ENCODE assay signal across 14 cellular contexts in the genomic region with DNA sequence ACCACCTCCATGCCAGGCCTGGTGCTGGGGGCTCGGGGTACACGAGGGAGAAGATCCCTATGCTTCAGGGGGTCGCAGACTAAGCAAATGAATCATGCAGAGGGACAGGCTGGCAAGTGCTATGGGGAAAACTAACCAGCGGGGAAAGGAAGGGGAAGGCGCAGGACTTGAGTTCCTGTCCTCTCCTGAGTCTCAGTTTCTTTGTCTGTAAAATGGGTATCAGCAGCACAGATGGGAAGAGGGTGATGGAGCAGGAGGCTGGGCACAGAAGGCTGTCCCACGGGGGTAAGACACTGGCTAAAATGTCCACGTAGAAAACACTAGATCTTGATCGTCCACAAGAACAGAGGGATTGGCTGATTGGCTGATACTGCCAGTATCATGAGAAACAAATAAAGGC. TPM values are rescaled to one million over a fixed set of nuclear protein-coding genes. Genes with fewer than 3 reads are reported as not detected.
DNase-seq lines count a peak whose midpoint lies in the region; ATAC-seq and TF ChIP-seq lines count a peak whose summit lies in the region.
"Had no signal": no experiment of that assay in that cellular context is flagged by ENCODE, and none has a peak within 500 bp of the region (broad histone marks: within the 10 kb centered on the region; RNA-seq: fewer than 3 reads in every experiment).

No MANE protein-coding gene starts in this region.

- peaks cover 57% of the 10 kb centered on the region for H3K79me1 ChIP-seq in neuronal stem cell (ENCODE audit: low read depth, low read length)

- H2AK5ac ChIP-seq in neuronal stem cell (ENCODE audit: low read depth, low read length): no peak overlapping the region

- peaks cover 5 to 6% of the 10 kb centered on the region in 2 donors for H3K9me3 Mint-ChIP-seq in natural killer cell
- H3K9me3 Mint-ChIP-seq in natural killer cell treated with Interleukin-12 subunit alpha and Interleukin-12 subunit beta and Interleukin-15 and Interleukin-18, amount 100 ng/mL, for 72 hours: peaks cover 3% of the 10 kb centered on the region
- peaks cover 8% of the 10 kb centered on the region for H3K9me3 Mint-ChIP-seq in activated T-helper 17 cell treated with anti-CD3 and anti-CD28 coated beads, Interleukin-2, amount 50 U/mL, for 72 hours

- H3K9me3 ChIP-seq in esophagus muscularis mucosa (peaks cover 0 to 9% (median 1%) of the 10 kb centered on the region in 4 donors), neuronal stem cell (replicated peaks in 1 of 2; ENCODE audit: control insufficient read depth in 2 of 2, insufficient read depth in 1 of 2, low read depth in 1 of 2, low read length in 2 of 2) (peaks cover 12 to 26% of the 10 kb centered on the region in 2 donors), A673 (ENCODE audit: low read depth, low read length, poor library complexity, severe bottlenecking) (peaks cover 6% of the 10 kb centered on the region)

- 62% methylated on average over 8 of the region's 8 CpGs for WGBS in esophagus muscularis mucosa
- no CpG with 5 or more reads among the region's 8 CpGs for WGBS in neuronal stem cell (ENCODE audit: extremely low coverage in 2 of 2, insufficient read length in 2 of 2, insufficient replicate concordance in 1 of 2), 2 donors

- no peak overlapping the region for H4K91ac ChIP-seq in neuronal stem cell (ENCODE audit: low read depth, low read length, poor library complexity)

- peaks cover 42 to 98% (median 76%) of the 10 kb centered on the region in 4 donors for H3K36me3 ChIP-seq in esophagus muscularis mucosa
- H3K36me3 ChIP-seq in neuronal stem cell (replicated peaks in 1 of 2; ENCODE audit: control insufficient read depth in 2 of 2, insufficient read depth in 2 of 2, low read length in 2 of 2): peaks cover 91 to 100% of the 10 kb centered on the region in 2 donors
- H3K36me3 ChIP-seq in A673 (ENCODE audit: insufficient read depth, low read length, poor library complexity, severe bottlenecking): no peaks in the 10 kb centered on the region

- H3K27ac ChIP-seq in esophagus muscularis mucosa (replicated peaks in 1 of 4) (peak overlapping the region; percentile 30 to 59 (median 53)), neuronal stem cell (replicated peaks; ENCODE audit: low read length) (no peak overlapping the region), A673 (ENCODE audit: low read depth, low read length, poor library complexity, severe bottlenecking) (no peak overlapping the region)
- H3K27ac ChIP-seq: HL-60 had no signal

- peak overlapping the region in 1 of 2 donors; percentile 94 for H3K27ac Mint-ChIP-seq in natural killer cell
- H3K27ac Mint-ChIP-seq in natural killer cell treated with Interleukin-12 subunit alpha and Interleukin-12 subunit beta and Interleukin-15 and Interleukin-18, amount 100 ng/mL, for 72 hours: no peak overlapping the region
- H3K27ac Mint-ChIP-seq in activated T-helper 17 cell treated with anti-CD3 and anti-CD28 coated beads, Interleukin-2, amount 50 U/mL, for 72 hours: no peak overlapping the region
- H3K27ac Mint-ChIP-seq: CD4-positive, alpha-beta T cell had no signal

- no peak overlapping the region for H2BK5ac ChIP-seq in neuronal stem cell (ENCODE audit: low read length)

- no peak overlapping the region for H2AFZ ChIP-seq in neuronal stem cell (ENCODE audit: low read length)

- intact Hi-C loops in natural killer cell (cut with micrococcal nuclease): no loop called here
- intact Hi-C loops in esophagus muscularis mucosa (cut with DNase I): no loop called here
- intact Hi-C loops in A673 (cut with micrococcal nuclease; ENCODE audit: unreplicated experiment): no loop called here

- BruUV-seq in A673 (replicated peaks; lab: Mats Ljungman, UMichigan): no TSS peak

- no peak overlapping the region for H2BK12ac ChIP-seq in neuronal stem cell (ENCODE audit: low read length)

- TF ChIP-seq POLR2A in esophagus muscularis mucosa (IDR thresholded peaks at IDR 0.05; ENCODE audit: low read depth): no peak

- no peak for ATAC-seq in natural killer cell
- no peak for ATAC-seq in natural killer cell treated with Interleukin-12 subunit alpha and Interleukin-12 subunit beta and Interleukin-15 and Interleukin-18, amount 100 ng/mL, for 72 hours
- ATAC-seq in activated T-helper 17 cell treated with anti-CD3 and anti-CD28 coated beads, Interleukin-2, amount 50 U/mL, for 72 hours (replicated peaks): no peak
- ATAC-seq: PC-3 had no signal

- H3K36me3 Mint-ChIP-seq in natural killer cell: peaks cover 8% of the 10 kb centered on the region
- H3K36me3 Mint-ChIP-seq in natural killer cell treated with Interleukin-12 subunit alpha and Interleukin-12 subunit beta and Interleukin-15 and Interleukin-18, amount 100 ng/mL, for 72 hours: peaks cover 9% of the 10 kb centered on the region
- no peaks in the 10 kb centered on the region for H3K36me3 Mint-ChIP-seq in activated T-helper 17 cell treated with anti-CD3 and anti-CD28 coated beads, Interleukin-2, amount 50 U/mL, for 72 hours (ENCODE audit: low read depth)

- no peak overlapping the region for H3K9ac ChIP-seq in neuronal stem cell (ENCODE audit: low read depth, low read length, poor library complexity)

- no peak overlapping the region for H3K14ac ChIP-seq in neuronal stem cell (ENCODE audit: low read length)

- TF ChIP-seq CTCF in natural killer cell (IDR thresholded peaks at IDR 0.05) (no peak), esophagus muscularis mucosa (IDR thresholded peaks at IDR 0.05) (no peak), A673 (conservative IDR thresholded peaks at IDR 0.05; ENCODE audit: low read depth, low read length) (no peak)

- peak overlapping the region; percentile 16 for H3K23ac ChIP-seq in neuronal stem cell (ENCODE audit: low read depth, low read length, poor library complexity)

- no peak overlapping the region for H2BK120ac ChIP-seq in neuronal stem cell (ENCODE audit: low read depth, low read length)

- H3K4ac ChIP-seq in neuronal stem cell (ENCODE audit: low read length): no peak overlapping the region

- H3K27me3 ChIP-seq in esophagus muscularis mucosa (no peaks in the 10 kb centered on the region), neuronal stem cell (ENCODE audit: control insufficient read depth in 3 of 3, insufficient read depth in 3 of 3, low read depth in 1 of 3, low read length in 3 of 3) (no peaks in the 10 kb centered on the region), A673 (replicated peaks; ENCODE audit: insufficient read depth, low read depth, low read length, poor library complexity) (no peaks in the 10 kb centered on the region)

- no peak overlapping the region for H4K8ac ChIP-seq in neuronal stem cell (ENCODE audit: low read depth, low read length)

- TF ChIP-seq EP300 in esophagus muscularis mucosa (IDR thresholded peaks at IDR 0.05): no peak

- peaks cover 45 to 47% of the 10 kb centered on the region in 2 donors for H3K4me1 Mint-ChIP-seq in natural killer cell
- H3K4me1 Mint-ChIP-seq in natural killer cell treated with Interleukin-12 subunit alpha and Interleukin-12 subunit beta and Interleukin-15 and Interleukin-18, amount 100 ng/mL, for 72 hours (ENCODE audit: low read depth in 2 of 2): peaks cover 34 to 38% of the 10 kb centered on the region in 2 donors
- H3K4me1 Mint-ChIP-seq in activated T-helper 17 cell treated with anti-CD3 and anti-CD28 coated beads, Interleukin-2, amount 50 U/mL, for 72 hours: peaks cover 8% of the 10 kb centered on the region

- H3K4me3 Mint-ChIP-seq in natural killer cell: peak overlapping the region; percentile 35
- H3K4me3 Mint-ChIP-seq in natural killer cell treated with Interleukin-12 subunit alpha and Interleukin-12 subunit beta and Interleukin-15 and Interleukin-18, amount 100 ng/mL, for 72 hours: no peak overlapping the region
- no peak overlapping the region for H3K4me3 Mint-ChIP-seq in activated T-helper 17 cell treated with anti-CD3 and anti-CD28 coated beads, Interleukin-2, amount 50 U/mL, for 72 hours
- H3K4me3 Mint-ChIP-seq: CD4-positive, alpha-beta T cell had no signal

- POLR2A ChIA-PET in A673 (lab: Charles Lee; ENCODE audit: low non-redundant PET): no interaction called here

- DNase-seq in natural killer cell: no peak
- no peak for DNase-seq in natural killer cell treated with Interleukin-12 subunit alpha and Interleukin-12 subunit beta and Interleukin-15 and Interleukin-18, amount 100 ng/mL, for 72 hours (ENCODE audit: low spot score)
- DNase-seq in esophagus muscularis mucosa (ENCODE audit: extremely low spot score): no peak
- DNase-seq in neuronal stem cell (ENCODE audit: low spot score): no peak
- no peak for DNase-seq in A673 (ENCODE audit: low spot score)
- no peak for DNase-seq in hepatic stellate cell (ENCODE audit: low spot score)
- no peak for DNase-seq in HCEC 1CT
- DNase-seq: CD4-positive, alpha-beta T cell; DND-41; KG1; NCI-H345 had no signal

- H3K18ac ChIP-seq in neuronal stem cell (ENCODE audit: low read length): peak overlapping the region; percentile 7

- H3K4me3 ChIP-seq in esophagus muscularis mucosa (no peak overlapping the region), neuronal stem cell (ENCODE audit: low read length in 2 of 2) (no peak overlapping the region), A673 (ENCODE audit: low read depth, low read length, poor library complexity, severe bottlenecking) (no peak overlapping the region)

- H3K4me1 ChIP-seq in esophagus muscularis mucosa: peaks cover 3 to 89% (median 84%) of the 10 kb centered on the region in 4 donors
- peaks cover 0 to 8% of the 10 kb centered on the region in 2 donors for H3K4me1 ChIP-seq in neuronal stem cell (ENCODE audit: control insufficient read depth in 2 of 2, insufficient read depth in 1 of 2, low read depth in 1 of 2, low read length in 2 of 2)
- peaks cover 4% of the 10 kb centered on the region for H3K4me1 ChIP-seq in A673 (ENCODE audit: insufficient read depth, low read length, poor library complexity, severe bottlenecking)

- no peak overlapping the region for H2BK15ac ChIP-seq in neuronal stem cell (ENCODE audit: low read length)

- no peak overlapping the region for H3K4me2 ChIP-seq in neuronal stem cell (ENCODE audit: insufficient read depth, low read length, poor library complexity, severe bottlenecking)

- peaks cover 0 to 9% of the 10 kb centered on the region in 2 donors for H3K27me3 Mint-ChIP-seq in natural killer cell (ENCODE audit: low read depth in 2 of 2)
- H3K27me3 Mint-ChIP-seq in natural killer cell treated with Interleukin-12 subunit alpha and Interleukin-12 subunit beta and Interleukin-15 and Interleukin-18, amount 100 ng/mL, for 72 hours: peaks cover under 1 to 8% of the 10 kb centered on the region in 2 donors
- H3K27me3 Mint-ChIP-seq in activated T-helper 17 cell treated with anti-CD3 and anti-CD28 coated beads, Interleukin-2, amount 50 U/mL, for 72 hours: no peaks in the 10 kb centered on the region
- H3K27me3 Mint-ChIP-seq: CD4-positive, alpha-beta T cell had no signal

- CTCF ChIA-PET in A673 (lab: Charles Lee): no interaction called here

RNA-seq across cellular contexts. Expression of gene RGMA, which starts 39.8 kb away (rescaled TPM):
- not detected for total RNA-seq in natural killer cell
- not detected for total RNA-seq in natural killer cell treated with Interleukin-12 subunit alpha and Interleukin-12 subunit beta and Interleukin-15 and Interleukin-18, amount 100 ng/mL, for 72 hours
- total RNA-seq in esophagus muscularis mucosa: 100 to 1,000 TPM; 101 to 312 (median 188) TPM
- 196 TPM for polyA plus RNA-seq in neuronal stem cell (2013, experiment 1 of 2)
- polyA plus RNA-seq in neuronal stem cell (2013, experiment 2 of 2): 194 TPM
- under 1 TPM; 0.15 to 0.26 TPM for total RNA-seq in activated T-helper 17 cell treated with anti-CD3 and anti-CD28 coated beads, Interleukin-2, amount 50 U/mL, for 72 hours
- 5.0 and 8.3 TPM in 2 replicates for total RNA-seq in A673 (2021)
- total RNA-seq: CD4-positive, alpha-beta T cell had no signal

Comparison
In these comparisons a context has a peak if more than half of its experiments do, and no peak if none do; other contexts are left out.
1. H3K27ac ChIP-seq: peak in esophagus muscularis mucosa (4 of 4); none in neuronal stem cell (single experiment) and A673 (single experiment).
2. RNA of gene RGMA, which starts 39.8 kb away (total RNA-seq): 101 to 312 TPM in esophagus muscularis mucosa; 5.0 to 8.3 TPM in A673, 0.15 to 0.26 TPM in activated T-helper 17 cell treated with anti-CD3 and anti-CD28 coated beads, Interleukin-2, amount 50 U/mL, for 72 hours, not detected in natural killer cell and not detected in natural killer cell treated with Interleukin-12 subunit alpha and Interleukin-12 subunit beta and Interleukin-15 and Interleukin-18, amount 100 ng/mL, for 72 hours; every median in the first group is over 10 times any median in the second.